1 cellular context compared by ENCODE assay signal in the genomic region with DNA sequence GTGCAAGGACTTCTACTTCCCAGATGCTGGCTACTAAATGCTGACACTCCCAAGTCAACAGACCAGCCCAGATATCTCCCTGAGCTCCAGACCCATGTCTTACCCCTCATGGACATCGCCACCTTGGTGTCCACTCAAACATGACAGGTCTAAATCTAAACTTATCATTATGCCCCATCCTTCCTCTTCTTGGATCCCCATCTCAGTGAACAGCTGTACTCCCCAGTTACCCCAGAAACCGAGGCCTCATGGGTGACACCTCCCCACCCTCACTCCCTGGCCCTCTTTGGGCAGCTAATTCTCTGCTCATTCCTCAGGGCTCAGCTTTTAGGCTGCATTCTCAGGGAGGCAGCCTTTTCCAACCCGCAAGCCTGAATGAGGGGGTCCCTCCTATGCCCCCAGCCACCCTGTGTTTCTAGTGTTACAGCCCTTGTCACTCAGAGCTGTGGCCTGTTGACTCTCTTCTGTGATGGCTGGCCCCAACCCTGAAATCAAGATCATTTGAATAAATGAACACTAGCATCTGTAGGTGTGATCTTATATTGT.
TF ChIP-seq lines count a peak whose summit lies in the region.

No MANE protein-coding gene starts in this region.

TF ChIP-seq in GM12878, 131 proteins besides CTCF, POLR2A, EP300 and RAD21:
- TF ChIP-seq, protein P1, sequence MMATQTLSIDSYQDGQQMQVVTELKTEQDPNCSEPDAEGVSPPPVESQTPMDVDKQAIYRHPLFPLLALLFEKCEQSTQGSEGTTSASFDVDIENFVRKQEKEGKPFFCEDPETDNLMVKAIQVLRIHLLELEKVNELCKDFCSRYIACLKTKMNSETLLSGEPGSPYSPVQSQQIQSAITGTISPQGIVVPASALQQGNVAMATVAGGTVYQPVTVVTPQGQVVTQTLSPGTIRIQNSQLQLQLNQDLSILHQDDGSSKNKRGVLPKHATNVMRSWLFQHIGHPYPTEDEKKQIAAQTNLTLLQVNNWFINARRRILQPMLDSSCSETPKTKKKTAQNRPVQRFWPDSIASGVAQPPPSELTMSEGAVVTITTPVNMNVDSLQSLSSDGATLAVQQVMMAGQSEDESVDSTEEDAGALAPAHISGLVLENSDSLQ (IDR thresholded peaks at IDR 0.05): peak; percentile 82
- 0 out of 2 replicates have a peak, but pooled peaks have one; percentile 17 for TF ChIP-seq PAX5 (IDR thresholded peaks at IDR 0.05; ENCODE audit: borderline replicate concordance, low read depth, low read length)
- TF ChIP-seq SREBF1 (IDR thresholded peaks at IDR 0.05; ENCODE audit: low read length): no peak
- TF ChIP-seq, protein P2, sequence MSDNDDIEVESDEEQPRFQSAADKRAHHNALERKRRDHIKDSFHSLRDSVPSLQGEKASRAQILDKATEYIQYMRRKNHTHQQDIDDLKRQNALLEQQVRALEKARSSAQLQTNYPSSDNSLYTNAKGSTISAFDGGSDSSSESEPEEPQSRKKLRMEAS (IDR thresholded peaks at IDR 0.05; ENCODE audit: low read depth, low read length): no peak
- no peak for TF ChIP-seq NRF1 (conservative IDR thresholded peaks at IDR 0.05; ENCODE audit: low read depth, low read length)
- no peak for TF ChIP-seq JUND (IDR thresholded peaks at IDR 0.05; ENCODE audit: low read depth, low read length)
- no peak for TF ChIP-seq SMAD1 (IDR thresholded peaks at IDR 0.05; ENCODE audit: low read depth, partially characterized antibody)
- TF ChIP-seq YY1 (IDR thresholded peaks at IDR 0.05; ENCODE audit: low read depth, low read length): 0 out of 2 replicates have a peak, but pooled peaks have one; percentile 12
- TF ChIP-seq CBFB (IDR thresholded peaks at IDR 0.05; ENCODE audit: low read depth): no peak; the same call in 1 of the 2 replicates
- no peak for TF ChIP-seq NBN (IDR thresholded peaks at IDR 0.05)
- TF ChIP-seq GABPA (IDR thresholded peaks at IDR 0.05; ENCODE audit: low read depth): no peak
- TF ChIP-seq, protein P3, sequence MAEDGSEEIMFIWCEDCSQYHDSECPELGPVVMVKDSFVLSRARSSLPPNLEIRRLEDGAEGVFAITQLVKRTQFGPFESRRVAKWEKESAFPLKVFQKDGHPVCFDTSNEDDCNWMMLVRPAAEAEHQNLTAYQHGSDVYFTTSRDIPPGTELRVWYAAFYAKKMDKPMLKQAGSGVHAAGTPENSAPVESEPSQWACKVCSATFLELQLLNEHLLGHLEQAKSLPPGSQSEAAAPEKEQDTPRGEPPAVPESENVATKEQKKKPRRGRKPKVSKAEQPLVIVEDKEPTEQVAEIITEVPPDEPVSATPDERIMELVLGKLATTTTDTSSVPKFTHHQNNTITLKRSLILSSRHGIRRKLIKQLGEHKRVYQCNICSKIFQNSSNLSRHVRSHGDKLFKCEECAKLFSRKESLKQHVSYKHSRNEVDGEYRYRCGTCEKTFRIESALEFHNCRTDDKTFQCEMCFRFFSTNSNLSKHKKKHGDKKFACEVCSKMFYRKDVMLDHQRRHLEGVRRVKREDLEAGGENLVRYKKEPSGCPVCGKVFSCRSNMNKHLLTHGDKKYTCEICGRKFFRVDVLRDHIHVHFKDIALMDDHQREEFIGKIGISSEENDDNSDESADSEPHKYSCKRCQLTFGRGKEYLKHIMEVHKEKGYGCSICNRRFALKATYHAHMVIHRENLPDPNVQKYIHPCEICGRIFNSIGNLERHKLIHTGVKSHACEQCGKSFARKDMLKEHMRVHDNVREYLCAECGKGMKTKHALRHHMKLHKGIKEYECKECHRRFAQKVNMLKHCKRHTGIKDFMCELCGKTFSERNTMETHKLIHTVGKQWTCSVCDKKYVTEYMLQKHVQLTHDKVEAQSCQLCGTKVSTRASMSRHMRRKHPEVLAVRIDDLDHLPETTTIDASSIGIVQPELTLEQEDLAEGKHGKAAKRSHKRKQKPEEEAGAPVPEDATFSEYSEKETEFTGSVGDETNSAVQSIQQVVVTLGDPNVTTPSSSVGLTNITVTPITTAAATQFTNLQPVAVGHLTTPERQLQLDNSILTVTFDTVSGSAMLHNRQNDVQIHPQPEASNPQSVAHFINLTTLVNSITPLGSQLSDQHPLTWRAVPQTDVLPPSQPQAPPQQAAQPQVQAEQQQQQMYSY (CRISPR knock-in tag; IDR thresholded peaks at IDR 0.05): no peak
- TF ChIP-seq TBL1XR1 (IDR thresholded peaks at IDR 0.05; ENCODE audit: low read depth, low read length): no peak
- no peak for TF ChIP-seq NFYA (IDR thresholded peaks at IDR 0.05; ENCODE audit: borderline replicate concordance, low read depth, low read length)
- TF ChIP-seq ZNF24 (IDR thresholded peaks at IDR 0.05): no peak
- TF ChIP-seq, protein P4, sequence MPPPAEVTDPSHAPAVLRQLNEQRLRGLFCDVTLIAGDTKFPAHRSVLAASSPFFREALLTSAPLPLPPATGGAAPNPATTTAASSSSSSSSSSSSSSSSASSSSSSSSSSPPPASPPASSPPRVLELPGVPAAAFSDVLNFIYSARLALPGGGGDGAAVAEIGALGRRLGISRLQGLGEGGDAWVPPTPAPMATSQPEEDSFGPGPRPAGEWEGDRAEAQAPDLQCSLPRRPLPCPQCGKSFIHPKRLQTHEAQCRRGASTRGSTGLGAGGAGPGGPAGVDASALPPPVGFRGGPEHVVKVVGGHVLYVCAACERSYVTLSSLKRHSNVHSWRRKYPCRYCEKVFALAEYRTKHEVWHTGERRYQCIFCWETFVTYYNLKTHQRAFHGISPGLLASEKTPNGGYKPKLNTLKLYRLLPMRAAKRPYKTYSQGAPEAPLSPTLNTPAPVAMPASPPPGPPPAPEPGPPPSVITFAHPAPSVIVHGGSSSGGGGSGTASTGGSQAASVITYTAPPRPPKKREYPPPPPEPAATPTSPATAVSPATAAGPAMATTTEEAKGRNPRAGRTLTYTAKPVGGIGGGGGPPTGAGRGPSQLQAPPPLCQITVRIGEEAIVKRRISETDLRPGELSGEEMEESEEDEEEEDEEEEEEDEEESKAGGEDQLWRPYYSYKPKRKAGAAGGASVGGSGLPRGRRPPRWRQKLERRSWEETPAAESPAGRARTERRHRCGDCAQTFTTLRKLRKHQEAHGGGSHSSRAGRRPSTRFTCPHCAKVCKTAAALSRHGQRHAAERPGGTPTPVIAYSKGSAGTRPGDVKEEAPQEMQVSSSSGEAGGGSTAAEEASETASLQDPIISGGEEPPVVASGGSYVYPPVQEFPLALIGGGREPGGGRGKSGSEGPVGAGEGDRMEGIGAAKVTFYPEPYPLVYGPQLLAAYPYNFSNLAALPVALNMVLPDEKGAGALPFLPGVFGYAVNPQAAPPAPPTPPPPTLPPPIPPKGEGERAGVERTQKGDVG (CRISPR knock-in tag; IDR thresholded peaks at IDR 0.05): no peak
- TF ChIP-seq RB1 (IDR thresholded peaks at IDR 0.05; ENCODE audit: borderline replicate concordance): no peak
- TF ChIP-seq POLR2AphosphoS5 (IDR thresholded peaks at IDR 0.05; ENCODE audit: low read length): peak; percentile 50
- no peak for TF ChIP-seq ATF7 (IDR thresholded peaks at IDR 0.05; ENCODE audit: low read depth)
- TF ChIP-seq, protein P5, sequence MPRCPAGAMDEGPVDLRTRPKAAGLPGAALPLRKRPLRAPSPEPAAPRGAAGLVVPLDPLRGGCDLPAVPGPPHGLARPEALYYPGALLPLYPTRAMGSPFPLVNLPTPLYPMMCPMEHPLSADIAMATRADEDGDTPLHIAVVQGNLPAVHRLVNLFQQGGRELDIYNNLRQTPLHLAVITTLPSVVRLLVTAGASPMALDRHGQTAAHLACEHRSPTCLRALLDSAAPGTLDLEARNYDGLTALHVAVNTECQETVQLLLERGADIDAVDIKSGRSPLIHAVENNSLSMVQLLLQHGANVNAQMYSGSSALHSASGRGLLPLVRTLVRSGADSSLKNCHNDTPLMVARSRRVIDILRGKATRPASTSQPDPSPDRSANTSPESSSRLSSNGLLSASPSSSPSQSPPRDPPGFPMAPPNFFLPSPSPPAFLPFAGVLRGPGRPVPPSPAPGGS (IDR thresholded peaks at IDR 0.05; ENCODE audit: borderline replicate concordance, insufficient read depth, low read depth, low read length, poor library complexity, severe bottlenecking): no peak
- TF ChIP-seq HDGF (IDR thresholded peaks at IDR 0.05): peak; percentile 86; the same call in 1 of the 2 replicates
- TF ChIP-seq GATAD2B (conservative IDR thresholded peaks at IDR 0.05; ENCODE audit: low read depth): no peak
- TF ChIP-seq, protein P6, sequence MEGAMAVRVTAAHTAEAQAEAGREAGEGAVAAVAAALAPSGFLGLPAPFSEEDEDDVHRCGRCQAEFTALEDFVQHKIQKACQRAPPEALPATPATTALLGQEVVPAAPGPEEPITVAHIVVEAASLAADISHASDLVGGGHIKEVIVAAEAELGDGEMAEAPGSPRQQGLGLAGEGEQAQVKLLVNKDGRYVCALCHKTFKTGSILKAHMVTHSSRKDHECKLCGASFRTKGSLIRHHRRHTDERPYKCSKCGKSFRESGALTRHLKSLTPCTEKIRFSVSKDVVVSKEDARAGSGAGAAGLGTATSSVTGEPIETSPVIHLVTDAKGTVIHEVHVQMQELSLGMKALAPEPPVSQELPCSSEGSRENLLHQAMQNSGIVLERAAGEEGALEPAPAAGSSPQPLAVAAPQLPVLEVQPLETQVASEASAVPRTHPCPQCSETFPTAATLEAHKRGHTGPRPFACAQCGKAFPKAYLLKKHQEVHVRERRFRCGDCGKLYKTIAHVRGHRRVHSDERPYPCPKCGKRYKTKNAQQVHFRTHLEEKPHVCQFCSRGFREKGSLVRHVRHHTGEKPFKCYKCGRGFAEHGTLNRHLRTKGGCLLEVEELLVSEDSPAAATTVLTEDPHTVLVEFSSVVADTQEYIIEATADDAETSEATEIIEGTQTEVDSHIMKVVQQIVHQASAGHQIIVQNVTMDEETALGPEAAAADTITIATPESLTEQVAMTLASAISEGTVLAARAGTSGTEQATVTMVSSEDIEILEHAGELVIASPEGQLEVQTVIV (IDR thresholded peaks at IDR 0.05; ENCODE audit: borderline replicate concordance, partially characterized antibody): no peak
- TF ChIP-seq CHD2 (IDR thresholded peaks at IDR 0.05; ENCODE audit: borderline replicate concordance, low read depth, low read length): no peak
- no peak for TF ChIP-seq RAD51 (IDR thresholded peaks at IDR 0.05)
- no peak for TF ChIP-seq BRCA1 (IDR thresholded peaks at IDR 0.05; ENCODE audit: low read depth, low read length)
- 0 out of 2 replicates have a peak, but pooled peaks have one; percentile 45 for TF ChIP-seq WRNIP1 (IDR thresholded peaks at IDR 0.05; ENCODE audit: borderline replicate concordance, low read depth, low read length)
- TF ChIP-seq, protein P7, sequence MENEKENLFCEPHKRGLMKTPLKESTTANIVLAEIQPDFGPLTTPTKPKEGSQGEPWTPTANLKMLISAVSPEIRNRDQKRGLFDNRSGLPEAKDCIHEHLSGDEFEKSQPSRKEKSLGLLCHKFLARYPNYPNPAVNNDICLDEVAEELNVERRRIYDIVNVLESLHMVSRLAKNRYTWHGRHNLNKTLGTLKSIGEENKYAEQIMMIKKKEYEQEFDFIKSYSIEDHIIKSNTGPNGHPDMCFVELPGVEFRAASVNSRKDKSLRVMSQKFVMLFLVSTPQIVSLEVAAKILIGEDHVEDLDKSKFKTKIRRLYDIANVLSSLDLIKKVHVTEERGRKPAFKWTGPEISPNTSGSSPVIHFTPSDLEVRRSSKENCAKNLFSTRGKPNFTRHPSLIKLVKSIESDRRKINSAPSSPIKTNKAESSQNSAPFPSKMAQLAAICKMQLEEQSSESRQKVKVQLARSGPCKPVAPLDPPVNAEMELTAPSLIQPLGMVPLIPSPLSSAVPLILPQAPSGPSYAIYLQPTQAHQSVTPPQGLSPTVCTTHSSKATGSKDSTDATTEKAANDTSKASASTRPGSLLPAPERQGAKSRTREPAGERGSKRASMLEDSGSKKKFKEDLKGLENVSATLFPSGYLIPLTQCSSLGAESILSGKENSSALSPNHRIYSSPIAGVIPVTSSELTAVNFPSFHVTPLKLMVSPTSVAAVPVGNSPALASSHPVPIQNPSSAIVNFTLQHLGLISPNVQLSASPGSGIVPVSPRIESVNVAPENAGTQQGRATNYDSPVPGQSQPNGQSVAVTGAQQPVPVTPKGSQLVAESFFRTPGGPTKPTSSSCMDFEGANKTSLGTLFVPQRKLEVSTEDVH (IDR thresholded peaks at IDR 0.05; ENCODE audit: low read depth, partially characterized antibody): no peak
